Comparison of ENCODE assay signal across 15 cellular contexts in genomic region chr7:80791509-80791929, GRCh38.
DNase-seq lines count a peak whose midpoint lies in the region; ATAC-seq and TF ChIP-seq lines count a peak whose summit lies in the region.
"Had no signal": no experiment of that assay in that cellular context is flagged by ENCODE, and none has a peak within 500 bp of the region (broad histone marks: within the 10 kb centered on the region; RNA-seq: fewer than 3 reads in every experiment).

No MANE protein-coding gene starts in this region.

- H3K4me3 ChIP-seq in GM23248: no peak overlapping the region
- H3K4me3 ChIP-seq in WERI-Rb-1 (ENCODE audit: low read depth, low read length): no peak overlapping the region
- no peak overlapping the region for H3K4me3 ChIP-seq in right cardiac atrium (ENCODE audit: low read length)
- no peak overlapping the region for H3K4me3 ChIP-seq in stomach

- H3K4me1 Mint-ChIP-seq in CD4-positive, alpha-beta T cell (ENCODE audit: low read depth): no peaks in the 10 kb centered on the region
- H3K4me1 Mint-ChIP-seq: naive thymus-derived CD8-positive, alpha-beta T cell had no signal

- H3K4me1 ChIP-seq in GM23248 (ENCODE audit: insufficient read depth): peaks cover 18% of the 10 kb centered on the region
- no peaks in the 10 kb centered on the region for H3K4me1 ChIP-seq in right cardiac atrium (ENCODE audit: control insufficient read depth, insufficient read depth, low read length)
- peaks cover 0 to 46% (median 19%) of the 10 kb centered on the region in 4 donors for H3K4me1 ChIP-seq in stomach

- H3K27ac Mint-ChIP-seq in CD4-positive, alpha-beta T cell: no peak overlapping the region
- H3K27ac Mint-ChIP-seq: naive thymus-derived CD8-positive, alpha-beta T cell had no signal

- H3K27me3 ChIP-seq in GM23248 (replicated peaks; ENCODE audit: insufficient read depth): no peaks in the 10 kb centered on the region
- H3K27me3 ChIP-seq in WERI-Rb-1 (ENCODE audit: insufficient read depth, low read depth, severe bottlenecking): no peaks in the 10 kb centered on the region
- H3K27me3 ChIP-seq in right cardiac atrium (ENCODE audit: control insufficient read depth, insufficient read depth): no peaks in the 10 kb centered on the region
- H3K27me3 ChIP-seq in stomach: no peaks in the 10 kb centered on the region
- H3K27me3 ChIP-seq in CD4-positive, alpha-beta T cell (ENCODE audit: control insufficient read depth, insufficient read depth, low read length): no peaks in the 10 kb centered on the region

- H3K27ac ChIP-seq in GM23248: 0 out of 2 replicates have a peak overlapping the region, but pooled peaks have one; percentile 1
- no peak overlapping the region for H3K27ac ChIP-seq in WERI-Rb-1
- H3K27ac ChIP-seq in right cardiac atrium (ENCODE audit: low read length): peak overlapping the region; percentile 6
- H3K27ac ChIP-seq in stomach: peak overlapping the region in 3 of 5 donors; percentile 34 to 79 (median 39)
- no peak overlapping the region for H3K27ac ChIP-seq in CD4-positive, alpha-beta T cell (ENCODE audit: low read depth, low read length)

- CTCF ChIA-PET in CD4-positive, alpha-beta T cell (lab: Charles Lee): no interaction called here

- H3K79me2 ChIP-seq in GM23248 (ENCODE audit: insufficient read depth): no peaks in the 10 kb centered on the region

- H3K4me3 Mint-ChIP-seq in CD4-positive, alpha-beta T cell: no peak overlapping the region
- H3K4me3 Mint-ChIP-seq: naive thymus-derived CD8-positive, alpha-beta T cell had no signal

- H4K20me1 ChIP-seq in GM23248 (ENCODE audit: insufficient read depth): no peaks in the 10 kb centered on the region

- ATAC-seq in right cardiac atrium: peak; percentile 77 to 83
- ATAC-seq in HG03520 (IDR thresholded peaks at IDR 0.05; ENCODE audit: unreplicated experiment): no peak
- ATAC-seq in CD4-positive, alpha-beta T cell (ENCODE audit: poor library complexity): no peak
- ATAC-seq: HepG2; left lobe of liver; naive thymus-derived CD8-positive, alpha-beta T cell; stimulated activated naive CD8-positive, alpha-beta T cell treated with anti-CD3 and anti-CD28 coated beads, Interleukin-15, Interleukin-2, amounts not matched to agents 100 U/mL and 50 U/mL, for 24 hours had no signal

- no peak overlapping the region for H2AFZ ChIP-seq in GM23248

- no peak for DNase-seq in GM23248
- DNase-seq in WERI-Rb-1: peak; percentile 26
- no peak for DNase-seq in right cardiac atrium
- DNase-seq in stomach: no peak
- no peak for DNase-seq in activated CD4-positive, alpha-beta T cell treated with anti-CD3 and anti-CD28 coated beads for 48 hours
- no peak for DNase-seq in CD4-positive, alpha-beta T cell
- no peak for DNase-seq in OCI-M2 (lab: John Stamatoyannopoulos, UW; ENCODE audit: unreplicated experiment)
- DNase-seq: foreskin melanocyte; naive thymus-derived CD8-positive, alpha-beta T cell; NCI-H146; SIG-M5; stimulated activated naive CD8-positive, alpha-beta T cell treated with anti-CD3 and anti-CD28 coated beads, Interleukin-15, Interleukin-2, amounts not matched to agents 100 U/mL and 50 U/mL, for 24 hours had no signal

- WGBS in GM23248 (ENCODE audit: low coverage in 1 of 2, low lambda C conversion rate in 2 of 2, missing lambda C conversion rate in 2 of 2), 2 experiments: 52 to 53% methylated on average over 3 of the region's 3 CpGs
- 23% methylated on average over 3 of the region's 3 CpGs for WGBS in right cardiac atrium
- WGBS in stomach, 5 donors: 35 to 53% (median 45%) methylated on average over 3 of the region's 3 CpGs

- peaks cover 74% of the 10 kb centered on the region for H3F3A ChIP-seq in GM23248 (ENCODE audit: insufficient read depth)

- H3K9me3 Mint-ChIP-seq in CD4-positive, alpha-beta T cell: peaks cover 2% of the 10 kb centered on the region

- POLR2A ChIA-PET in CD4-positive, alpha-beta T cell (lab: Charles Lee): no interaction called here

- H3K9me2 ChIP-seq in GM23248 (ENCODE audit: insufficient read depth): no peaks in the 10 kb centered on the region

- no peaks in the 10 kb centered on the region for H3K9me3 ChIP-seq in GM23248 (ENCODE audit: low read depth)
- no peaks in the 10 kb centered on the region for H3K9me3 ChIP-seq in WERI-Rb-1 (ENCODE audit: severe bottlenecking)
- H3K9me3 ChIP-seq in right cardiac atrium (ENCODE audit: control insufficient read depth, low read length): no peaks in the 10 kb centered on the region
- no peaks in the 10 kb centered on the region for H3K9me3 ChIP-seq in stomach
- no peaks in the 10 kb centered on the region for H3K9me3 ChIP-seq in CD4-positive, alpha-beta T cell (ENCODE audit: control insufficient read depth, low read length)

- TF ChIP-seq EP300 in stomach (IDR thresholded peaks at IDR 0.05): no peak

- no peak overlapping the region for H3K9ac ChIP-seq in GM23248

- TF ChIP-seq CTCF in WERI-Rb-1 (IDR thresholded peaks at IDR 0.05; ENCODE audit: low read depth, low read length): no peak
- no peak for TF ChIP-seq CTCF in stomach (IDR thresholded peaks at IDR 0.05)
- TF ChIP-seq CTCF in CD4-positive, alpha-beta T cell (IDR thresholded peaks at IDR 0.05): no peak

- H3K36me3 Mint-ChIP-seq in CD4-positive, alpha-beta T cell (ENCODE audit: low read depth): no peaks in the 10 kb centered on the region
- H3K36me3 Mint-ChIP-seq: naive thymus-derived CD8-positive, alpha-beta T cell had no signal

- no peak for TF ChIP-seq POLR2A in stomach (IDR thresholded peaks at IDR 0.05)

- intact Hi-C loops in right cardiac atrium (cut with DNase I) (no loop called here), stomach (cut with DNase I; ENCODE audit: low total_unique reads) (no loop called here)
- intact Hi-C loops in CD4-positive, alpha-beta T cell (cut with DNase I, micrococcal nuclease): no loop called here

- H3K4me2 ChIP-seq in GM23248 (ENCODE audit: unreplicated experiment): no peak overlapping the region

- no peaks in the 10 kb centered on the region for H3K27me3 Mint-ChIP-seq in CD4-positive, alpha-beta T cell
- H3K27me3 Mint-ChIP-seq: naive thymus-derived CD8-positive, alpha-beta T cell had no signal

- in situ Hi-C loops in GM23248 (cut with MboI): no loop called here

- peaks cover 90% of the 10 kb centered on the region for H3K36me3 ChIP-seq in GM23248 (ENCODE audit: low read depth)
- no peaks in the 10 kb centered on the region for H3K36me3 ChIP-seq in WERI-Rb-1
- H3K36me3 ChIP-seq in stomach: no peaks in the 10 kb centered on the region

Comparison
In these comparisons a context has a peak if more than half of its experiments do, and no peak if none do; other contexts are left out.
1. H3K27ac ChIP-seq: peak in GM23248 (single experiment), right cardiac atrium (single experiment) and stomach (3 of 5); none in WERI-Rb-1 (single experiment) and CD4-positive, alpha-beta T cell (single experiment).
2. ATAC-seq: peak in right cardiac atrium (2 of 2); none in HG03520 (single experiment) and CD4-positive, alpha-beta T cell (single experiment).